In genomic region chr10:77457266-77457665, GRCh38 we compare ENCODE assay signal across 22 cellular contexts.
"Had no signal": no experiment of that assay in that cellular context is flagged by ENCODE, and none has a peak within 500 bp of the region (broad histone marks: within the 10 kb centered on the region; RNA-seq: fewer than 3 reads in every experiment).

No MANE protein-coding gene starts in this region.

- DNase-seq: activated CD4-positive, alpha-beta memory T cell treated with anti-CD3 and anti-CD28 coated beads for 36 hours; activated CD4-positive, alpha-beta T cell treated with anti-CD3 and anti-CD28 coated beads, Interleukin-2, amount 10 ng/mL, durations not matched to agents 7 days and 5 days; activated CD4-positive, CD25-positive, alpha-beta regulatory T cell; activated CD8-positive, alpha-beta memory T cell treated with anti-CD3 and anti-CD28 coated beads for 24 hours; activated gamma-delta T cell; activated naive CD4-positive, alpha-beta T cell treated with anti-CD3 and anti-CD28 coated beads for 36 hours; activated T-cell treated with anti-CD3 and anti-CD28 coated beads, Interleukin-2, amount 50 U/mL, for 4 hours; Karpas-422; MM.1S; NCI-H1105; NCI-H1436; NCI-H1694 treated with DMSO at 0.1 percent for 48 hours; NCI-H446 treated with DMSO at 0.1 percent for 48 hours; NCI-H526 treated with DMSO at 0.1 percent for 48 hours; NK-92 treated with Interleukin-12 subunit alpha and Interleukin-12 subunit beta, amount 100 ng/mL, for 24 hours; RPMI8226; SJCRH30; SK-N-SH; SW 1271; T-helper 9 cell had no signal

- ATAC-seq: activated T-cell treated with anti-CD3 and anti-CD28 coated beads, Interleukin-2, amount 50 U/mL, for 4 hours; activated T-helper 17 cell treated with anti-CD3 and anti-CD28 coated beads, Interleukin-2, amount 50 U/mL, for 72 hours; Right ventricle myocardium inferior had no signal

- H3K4me3 ChIP-seq: SJCRH30 had no signal

- H3K9me3 ChIP-seq: SJCRH30, SK-N-SH had no signal

- H3K27ac ChIP-seq: SJCRH30 had no signal

- H3K36me3 ChIP-seq: SJCRH30 had no signal

- H3K4me1 ChIP-seq: SJCRH30 had no signal
